In genomic region chr14:23430733-23431105, GRCh38 we compare ENCODE assay signal across 11 cellular contexts. TPM values are rescaled to one million over a fixed set of nuclear protein-coding genes. Genes with fewer than 3 reads are reported as not detected.
DNase-seq lines count a peak whose midpoint lies in the region; ATAC-seq and TF ChIP-seq lines count a peak whose summit lies in the region.
"Had no signal": no experiment of that assay in that cellular context is flagged by ENCODE, and none has a peak within 500 bp of the region (broad histone marks: within the 10 kb centered on the region; RNA-seq: fewer than 3 reads in every experiment).

No MANE protein-coding gene starts in this region.

- TF ChIP-seq CTCF in endothelial cell (IDR thresholded peaks at IDR 0.05; ENCODE audit: unreplicated experiment) = no peak
- TF ChIP-seq CTCF in osteoblast (IDR thresholded peaks at IDR 0.05; ENCODE audit: extremely low read depth, low read depth, low read length) = no peak
- no peak for TF ChIP-seq CTCF in testis (IDR thresholded peaks at IDR 0.05)

- peak overlapping the region; percentile 6 for H3K27ac Mint-ChIP-seq in endothelial cell (ENCODE audit: unreplicated experiment)

- H3K36me3 ChIP-seq in osteoblast (ENCODE audit: insufficient read depth, low read length) (no peaks in the 10 kb centered on the region), testis (ENCODE audit: low read depth, missing control alignments) (no peaks in the 10 kb centered on the region)

- H3K36me3 Mint-ChIP-seq in endothelial cell (ENCODE audit: low read depth, unreplicated experiment) = peaks cover 3% of the 10 kb centered on the region

- H3K4me1 Mint-ChIP-seq in endothelial cell (ENCODE audit: unreplicated experiment) = peaks cover 11% of the 10 kb centered on the region

- ATAC-seq in HG03439 (IDR thresholded peaks at IDR 0.05; ENCODE audit: unreplicated experiment) (no peak), GM18505 (IDR thresholded peaks at IDR 0.05; ENCODE audit: unreplicated experiment) (no peak)

- peaks cover 5% of the 10 kb centered on the region for H3K27me3 ChIP-seq in osteoblast (ENCODE audit: insufficient read depth, low read length)
- no peaks in the 10 kb centered on the region for H3K27me3 ChIP-seq in testis

- 47 to 67% methylated on average over 1 of the region's 1 CpG for WGBS in testis, 2 donors

- H3K4me2 ChIP-seq in osteoblast (ENCODE audit: insufficient read depth, low read length) = no peak overlapping the region

- DNase-seq in DMS79 treated with DMSO at 0.1 percent for 48 hours (lab: John Stamatoyannopoulos, UW) = peak; percentile 44
- peak; percentile 62 for DNase-seq in M059J (ENCODE audit: low read depth)
- no peak for DNase-seq in endothelial cell (ENCODE audit: low spot score)
- DNase-seq in osteoblast (ENCODE audit: insufficient read length, low spot score, missing footprints) = peak; percentile 72
- no peak for DNase-seq in testis
- DNase-seq: NCI-H526, T-helper 1 cell had no signal

- no peaks in the 10 kb centered on the region for H3K9me3 Mint-ChIP-seq in endothelial cell (ENCODE audit: unreplicated experiment)

- H4K20me1 ChIP-seq in osteoblast (ENCODE audit: insufficient read depth, low read length) = no peaks in the 10 kb centered on the region

- no peak for TF ChIP-seq POLR2A in testis (IDR thresholded peaks at IDR 0.05)
- TF ChIP-seq POLR2A in GM18505 (IDR thresholded peaks at IDR 0.05; ENCODE audit: borderline replicate concordance, extremely low read depth, insufficient read depth, insufficient read length) = no peak

- no peaks in the 10 kb centered on the region for H3K9me3 ChIP-seq in osteoblast (ENCODE audit: low read depth, low read length)
- H3K9me3 ChIP-seq in testis = no peaks in the 10 kb centered on the region

- no peaks in the 10 kb centered on the region for H3K79me2 ChIP-seq in osteoblast (ENCODE audit: insufficient read depth, low read length)

- no peak overlapping the region for H2AFZ ChIP-seq in osteoblast (ENCODE audit: low read length)

- intact Hi-C loops in testis (cut with DNase I; ENCODE audit: low total_unique reads) = no loop called here

- H3K27ac ChIP-seq in osteoblast (ENCODE audit: low read depth, low read length) = no peak overlapping the region
- H3K27ac ChIP-seq in testis = no peak overlapping the region
- H3K27ac ChIP-seq: coronary artery had no signal

- H3K4me3 Mint-ChIP-seq in endothelial cell (ENCODE audit: unreplicated experiment) = no peak overlapping the region

- peaks cover 17% of the 10 kb centered on the region for H3K27me3 Mint-ChIP-seq in endothelial cell (ENCODE audit: unreplicated experiment)

- H3K4me3 ChIP-seq in osteoblast (ENCODE audit: insufficient read depth, low read length) (no peak overlapping the region), testis (no peak overlapping the region)
- H3K4me3 ChIP-seq: coronary artery had no signal

- H3K4me1 ChIP-seq in osteoblast (ENCODE audit: insufficient read depth, low read length) (no peaks in the 10 kb centered on the region), testis (no peaks in the 10 kb centered on the region)

RNA-seq across cellular contexts. Expression of gene MYH7, which starts 4.7 kb away (rescaled TPM):
- not detected in 2 replicates for total RNA-seq in M059J (2014; rRNA removed; shearing (Covaris generic))
- total RNA-seq in endothelial cell (ENCODE audit: unreplicated experiment) (0.18 TPM), osteoblast (not detected in 2 replicates), testis (1 to 10 TPM in 1 of 2 donors, under 1 TPM in 1; 0.87 to 1.3 TPM)
- polyA plus RNA-seq in testis (ENCODE audit: insufficient read depth, low read depth, low replicate concordance) = 51.3 TPM
- total RNA-seq: osteocyte had no signal

RNA-seq across cellular contexts. Expression of gene MYH6, which starts 22.6 kb away (rescaled TPM):
- not detected in 2 replicates for total RNA-seq in M059J (2014; rRNA removed; shearing (Covaris generic))
- total RNA-seq in endothelial cell (ENCODE audit: unreplicated experiment) (1.6 TPM), osteoblast (under 0.01 TPM in 1 of 2 replicates, not detected in the other), testis (under 1 TPM; 0.12 to 0.39 TPM)
- polyA plus RNA-seq in testis (ENCODE audit: insufficient read depth, low read depth, low replicate concordance) = 0.44 TPM
- total RNA-seq: osteocyte had no signal

RNA-seq across cellular contexts. Expression of gene NGDN, which starts 38.8 kb away (rescaled TPM):
- total RNA-seq in M059J (2014; rRNA removed; shearing (Covaris generic)) = 37.3 and 46.4 TPM in 2 replicates
- total RNA-seq in endothelial cell (ENCODE audit: unreplicated experiment) (37.7 TPM), osteoblast (37.4 and 49.6 TPM in 2 replicates), testis (10 to 100 TPM; 47.5 to 48.7 TPM)
- 57.9 TPM for polyA plus RNA-seq in testis (ENCODE audit: insufficient read depth, low read depth, low replicate concordance)

RNA-seq across cellular contexts. Expression of gene CMTM5, which starts 53.9 kb away (rescaled TPM):
- total RNA-seq in M059J (2014; rRNA removed; shearing (Covaris generic)) = not detected in 2 replicates
- total RNA-seq in endothelial cell (ENCODE audit: unreplicated experiment) (0.26 TPM), osteoblast (not detected in 2 replicates), testis (under 1 TPM; 0.55 to 0.81 TPM)
- polyA plus RNA-seq in testis (ENCODE audit: insufficient read depth, low read depth, low replicate concordance) = 0.84 TPM
- total RNA-seq: osteocyte had no signal

RNA-seq across cellular contexts. Expression of gene IL25, which starts 58.1 kb away (rescaled TPM):
- not detected in 2 replicates for total RNA-seq in M059J (2014; rRNA removed; shearing (Covaris generic))
- total RNA-seq in endothelial cell (ENCODE audit: unreplicated experiment) (not detected), osteoblast (not detected in 2 replicates), testis (under 1 TPM; 0.39 to 0.68 TPM)
- polyA plus RNA-seq in testis (ENCODE audit: insufficient read depth, low read depth, low replicate concordance) = 0.83 TPM
- total RNA-seq: osteocyte had no signal

Comparison
In these comparisons a context has a peak if more than half of its experiments do, and no peak if none do; other contexts are left out.
1. DNase-seq: peak in DMS79 treated with DMSO at 0.1 percent for 48 hours (single experiment), M059J (single experiment) and osteoblast (single experiment); none in endothelial cell (single experiment) and testis (single experiment).